Comparison of ENCODE assay signal across 2 cellular contexts in the genomic region with DNA sequence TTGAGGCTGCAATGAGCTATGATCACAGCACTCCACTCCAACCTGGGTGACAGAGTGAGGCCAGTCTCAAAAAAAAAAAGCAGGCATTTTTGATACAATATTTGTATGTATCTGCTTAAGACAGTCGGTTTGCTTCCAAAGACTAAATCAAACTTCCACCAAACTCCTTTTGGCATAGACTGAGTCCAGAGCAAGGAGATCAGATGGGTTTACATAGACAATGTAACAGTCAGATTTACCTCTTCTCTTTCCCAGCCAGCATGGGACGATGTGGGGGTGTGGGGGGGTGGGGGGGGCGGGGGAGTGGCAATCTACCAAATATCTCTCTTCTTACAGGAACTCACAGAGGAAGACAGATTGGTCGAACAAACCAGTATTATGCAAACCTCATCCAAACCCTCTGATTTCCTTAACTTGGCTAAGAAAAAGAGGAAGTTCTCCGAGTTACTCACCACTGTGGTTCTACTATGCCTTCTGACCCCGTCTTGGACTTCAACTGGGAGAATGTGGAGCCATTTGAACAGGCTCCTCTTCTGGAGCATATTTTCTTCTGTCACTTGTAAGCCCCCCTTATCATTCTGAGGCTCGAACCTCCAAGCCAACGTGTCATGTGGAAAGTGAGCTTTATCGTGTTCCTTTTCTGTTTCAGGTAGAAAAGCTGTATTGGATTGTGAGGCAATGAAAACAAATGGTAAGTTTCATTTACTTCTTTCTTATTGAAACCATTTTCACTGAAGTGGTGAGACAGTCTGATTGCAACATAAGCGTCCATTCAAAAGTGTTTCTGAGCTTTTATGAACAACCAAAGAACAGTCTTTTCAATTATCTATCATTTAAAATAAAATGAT.
TF ChIP-seq lines count a peak whose summit lies in the region.

A gene with protein sequence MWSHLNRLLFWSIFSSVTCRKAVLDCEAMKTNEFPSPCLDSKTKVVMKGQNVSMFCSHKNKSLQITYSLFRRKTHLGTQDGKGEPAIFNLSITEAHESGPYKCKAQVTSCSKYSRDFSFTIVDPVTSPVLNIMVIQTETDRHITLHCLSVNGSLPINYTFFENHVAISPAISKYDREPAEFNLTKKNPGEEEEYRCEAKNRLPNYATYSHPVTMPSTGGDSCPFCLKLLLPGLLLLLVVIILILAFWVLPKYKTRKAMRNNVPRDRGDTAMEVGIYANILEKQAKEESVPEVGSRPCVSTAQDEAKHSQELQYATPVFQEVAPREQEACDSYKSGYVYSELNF (plus strand): TSS at position 451 of the 848 bp plus-strand sequence. CDS start 54 bp downstream, at position 505.

TF ChIP-seq in GM12878, 131 proteins besides CTCF, POLR2A, EP300 and RAD21 (continued from another document):
- peak; percentile 45; the same call in 1 of the 3 replicates for TF ChIP-seq POU2F2 (IDR thresholded peaks at IDR 0.05; ENCODE audit: borderline replicate concordance, low read depth, low read length)
- TF ChIP-seq SMC3 (IDR thresholded peaks at IDR 0.05; ENCODE audit: borderline replicate concordance, low read length), result 0 out of 2 replicates have a peak, but pooled peaks have one; percentile 4
- peak; percentile 80 for TF ChIP-seq SPI1 (IDR thresholded peaks at IDR 0.05; ENCODE audit: borderline replicate concordance, insufficient read depth, low read depth, low read length)
- TF ChIP-seq IKZF1 (conservative IDR thresholded peaks at IDR 0.05), result peak; percentile 40; the same call in 1 of the 2 replicates
- TF ChIP-seq CREB1 (IDR thresholded peaks at IDR 0.05; ENCODE audit: low read depth), result no peak
- TF ChIP-seq, protein P1, sequence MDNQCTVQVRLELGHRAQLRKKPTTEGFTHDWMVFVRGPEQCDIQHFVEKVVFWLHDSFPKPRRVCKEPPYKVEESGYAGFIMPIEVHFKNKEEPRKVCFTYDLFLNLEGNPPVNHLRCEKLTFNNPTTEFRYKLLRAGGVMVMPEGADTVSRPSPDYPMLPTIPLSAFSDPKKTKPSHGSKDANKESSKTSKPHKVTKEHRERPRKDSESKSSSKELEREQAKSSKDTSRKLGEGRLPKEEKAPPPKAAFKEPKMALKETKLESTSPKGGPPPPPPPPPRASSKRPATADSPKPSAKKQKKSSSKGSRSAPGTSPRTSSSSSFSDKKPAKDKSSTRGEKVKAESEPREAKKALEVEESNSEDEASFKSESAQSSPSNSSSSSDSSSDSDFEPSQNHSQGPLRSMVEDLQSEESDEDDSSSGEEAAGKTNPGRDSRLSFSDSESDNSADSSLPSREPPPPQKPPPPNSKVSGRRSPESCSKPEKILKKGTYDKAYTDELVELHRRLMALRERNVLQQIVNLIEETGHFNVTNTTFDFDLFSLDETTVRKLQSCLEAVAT (IDR thresholded peaks at IDR 0.05), result peak; percentile 57; the same call in 1 of the 2 replicates
- TF ChIP-seq SMARCA5 (IDR thresholded peaks at IDR 0.05), result no peak
- TF ChIP-seq EED (IDR thresholded peaks at IDR 0.05; ENCODE audit: low read depth), result peak; percentile 71
- TF ChIP-seq, protein P2, sequence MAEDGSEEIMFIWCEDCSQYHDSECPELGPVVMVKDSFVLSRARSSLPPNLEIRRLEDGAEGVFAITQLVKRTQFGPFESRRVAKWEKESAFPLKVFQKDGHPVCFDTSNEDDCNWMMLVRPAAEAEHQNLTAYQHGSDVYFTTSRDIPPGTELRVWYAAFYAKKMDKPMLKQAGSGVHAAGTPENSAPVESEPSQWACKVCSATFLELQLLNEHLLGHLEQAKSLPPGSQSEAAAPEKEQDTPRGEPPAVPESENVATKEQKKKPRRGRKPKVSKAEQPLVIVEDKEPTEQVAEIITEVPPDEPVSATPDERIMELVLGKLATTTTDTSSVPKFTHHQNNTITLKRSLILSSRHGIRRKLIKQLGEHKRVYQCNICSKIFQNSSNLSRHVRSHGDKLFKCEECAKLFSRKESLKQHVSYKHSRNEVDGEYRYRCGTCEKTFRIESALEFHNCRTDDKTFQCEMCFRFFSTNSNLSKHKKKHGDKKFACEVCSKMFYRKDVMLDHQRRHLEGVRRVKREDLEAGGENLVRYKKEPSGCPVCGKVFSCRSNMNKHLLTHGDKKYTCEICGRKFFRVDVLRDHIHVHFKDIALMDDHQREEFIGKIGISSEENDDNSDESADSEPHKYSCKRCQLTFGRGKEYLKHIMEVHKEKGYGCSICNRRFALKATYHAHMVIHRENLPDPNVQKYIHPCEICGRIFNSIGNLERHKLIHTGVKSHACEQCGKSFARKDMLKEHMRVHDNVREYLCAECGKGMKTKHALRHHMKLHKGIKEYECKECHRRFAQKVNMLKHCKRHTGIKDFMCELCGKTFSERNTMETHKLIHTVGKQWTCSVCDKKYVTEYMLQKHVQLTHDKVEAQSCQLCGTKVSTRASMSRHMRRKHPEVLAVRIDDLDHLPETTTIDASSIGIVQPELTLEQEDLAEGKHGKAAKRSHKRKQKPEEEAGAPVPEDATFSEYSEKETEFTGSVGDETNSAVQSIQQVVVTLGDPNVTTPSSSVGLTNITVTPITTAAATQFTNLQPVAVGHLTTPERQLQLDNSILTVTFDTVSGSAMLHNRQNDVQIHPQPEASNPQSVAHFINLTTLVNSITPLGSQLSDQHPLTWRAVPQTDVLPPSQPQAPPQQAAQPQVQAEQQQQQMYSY (CRISPR knock-in tag; IDR thresholded peaks at IDR 0.05), result no peak

TF ChIP-seq in HEK293T, 16 proteins besides CTCF, POLR2A, EP300 and RAD21 (continued from another document):
- TF ChIP-seq, protein P3, sequence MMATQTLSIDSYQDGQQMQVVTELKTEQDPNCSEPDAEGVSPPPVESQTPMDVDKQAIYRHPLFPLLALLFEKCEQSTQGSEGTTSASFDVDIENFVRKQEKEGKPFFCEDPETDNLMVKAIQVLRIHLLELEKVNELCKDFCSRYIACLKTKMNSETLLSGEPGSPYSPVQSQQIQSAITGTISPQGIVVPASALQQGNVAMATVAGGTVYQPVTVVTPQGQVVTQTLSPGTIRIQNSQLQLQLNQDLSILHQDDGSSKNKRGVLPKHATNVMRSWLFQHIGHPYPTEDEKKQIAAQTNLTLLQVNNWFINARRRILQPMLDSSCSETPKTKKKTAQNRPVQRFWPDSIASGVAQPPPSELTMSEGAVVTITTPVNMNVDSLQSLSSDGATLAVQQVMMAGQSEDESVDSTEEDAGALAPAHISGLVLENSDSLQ (IDR thresholded peaks at IDR 0.05), result no peak
- TF ChIP-seq TARDBP (IDR thresholded peaks at IDR 0.05), result no peak
- TF ChIP-seq HDGF (IDR thresholded peaks at IDR 0.05; ENCODE audit: borderline replicate concordance), result no peak
- TF ChIP-seq FOXA1 (IDR thresholded peaks at IDR 0.05), result no peak
- TF ChIP-seq BHLHE40 (IDR thresholded peaks at IDR 0.05; ENCODE audit: borderline replicate concordance), result no peak
